25 cellular contexts compared by ENCODE assay signal in the genomic region with DNA sequence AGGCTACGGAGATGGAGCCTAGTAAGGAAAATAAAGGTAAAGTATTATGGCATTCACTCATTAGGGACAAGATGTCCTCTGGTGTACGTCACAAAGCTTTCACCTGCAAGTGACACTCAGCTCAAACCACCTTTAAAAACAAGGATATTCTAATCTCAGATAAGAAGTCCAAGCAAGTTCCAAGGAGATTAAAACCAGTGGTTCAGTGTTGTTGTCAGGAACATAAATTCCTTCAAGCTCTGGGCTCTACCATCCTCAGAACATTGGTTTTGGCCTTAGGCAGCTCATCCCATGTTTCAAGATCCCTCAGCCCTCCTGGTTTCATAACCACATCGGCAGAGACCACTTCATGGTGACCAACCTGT.
"Had no signal": no experiment of that assay in that cellular context is flagged by ENCODE, and none has a peak within 500 bp of the region (broad histone marks: within the 10 kb centered on the region; RNA-seq: fewer than 3 reads in every experiment).

No MANE protein-coding gene starts in this region.

- H3K27me3 ChIP-seq: hepatocyte, left lung, pancreas, spleen, suprapubic skin, tibial artery, upper lobe of right lung had no signal

- H3K27ac ChIP-seq: hepatocyte, left lung, lower lobe of right lung, pancreas, prostate gland, spleen, suprapubic skin, thoracic aorta, tibial artery, upper lobe of right lung had no signal

- ATAC-seq: left colon; lower lobe of right lung; pancreas; right cardiac atrium; sciatic nerve; stimulated activated effector memory CD8-positive, alpha-beta T cell treated with anti-CD3 and anti-CD28 coated beads, Interleukin-12 subunit alpha, Interleukin-12 subunit beta, amount 100 ng/mL, for 72 hours; upper lobe of right lung had no signal

- H2AFZ ChIP-seq: hepatocyte had no signal

- H3K4me1 Mint-ChIP-seq: stimulated activated effector memory CD8-positive, alpha-beta T cell treated with anti-CD3 and anti-CD28 coated beads, Interleukin-12 subunit alpha, Interleukin-12 subunit beta, amount 100 ng/mL, for 72 hours had no signal

- H3K27ac Mint-ChIP-seq: naive B cell; natural killer cell treated with Interleukin-12 subunit alpha and Interleukin-12 subunit beta and Interleukin-15 and Interleukin-18, amount 100 ng/mL, for 72 hours; stimulated activated effector memory CD8-positive, alpha-beta T cell treated with anti-CD3 and anti-CD28 coated beads, Interleukin-12 subunit alpha, Interleukin-12 subunit beta, amount 100 ng/mL, for 72 hours; stimulated activated naive CD8-positive, alpha-beta T cell treated with anti-CD3 and anti-CD28 coated beads, Interleukin-15, Interleukin-2, amounts not matched to agents 100 ng/mL and 50 ng/mL, for 24 hours had no signal

- DNase-seq: kidney; left colon; left lung; lower lobe of right lung; mesenchymal stem cell; naive B cell; nucleus accumbens; pancreas; posterior cingulate gyrus; right cardiac atrium; spleen; stimulated activated CD4-positive, alpha-beta T cell treated with anti-CD3 and anti-CD28 coated beads, Interleukin-4, amount 100 ng/mL, for 24 hours; stimulated activated naive CD4-positive, alpha-beta T cell; tibial artery; upper lobe of right lung had no signal

- H3K4me3 ChIP-seq: hepatocyte, left lung, lower lobe of right lung, pancreas, prostate gland, skin epidermis, spleen, suprapubic skin, thoracic aorta, tibial artery, upper lobe of right lung had no signal

- H3K4me2 ChIP-seq: hepatocyte had no signal

- FAIRE-seq: kidney, pancreas, urothelium cell line had no signal

- H3K4me1 ChIP-seq: prostate gland, upper lobe of right lung had no signal

- H3K79me2 ChIP-seq: hepatocyte had no signal

- H3K36me3 ChIP-seq: left lung, lower lobe of right lung, pancreas, prostate gland, spleen, suprapubic skin, thoracic aorta, tibial artery, upper lobe of right lung had no signal

- H3K9me3 ChIP-seq: left lung, lower lobe of right lung, pancreas, prostate gland, spleen, suprapubic skin, thoracic aorta, tibial artery, upper lobe of right lung had no signal

- H3K4me3 Mint-ChIP-seq: naive B cell; natural killer cell treated with Interleukin-12 subunit alpha and Interleukin-12 subunit beta and Interleukin-15 and Interleukin-18, amount 100 ng/mL, for 72 hours; stimulated activated effector memory CD8-positive, alpha-beta T cell treated with anti-CD3 and anti-CD28 coated beads, Interleukin-12 subunit alpha, Interleukin-12 subunit beta, amount 100 ng/mL, for 72 hours; stimulated activated naive CD8-positive, alpha-beta T cell treated with anti-CD3 and anti-CD28 coated beads, Interleukin-15, Interleukin-2, amounts not matched to agents 100 ng/mL and 50 ng/mL, for 24 hours had no signal

- H3K9me3 Mint-ChIP-seq: naive B cell; natural killer cell treated with Interleukin-12 subunit alpha and Interleukin-12 subunit beta and Interleukin-15 and Interleukin-18, amount 100 ng/mL, for 72 hours; stimulated activated effector memory CD8-positive, alpha-beta T cell treated with anti-CD3 and anti-CD28 coated beads, Interleukin-12 subunit alpha, Interleukin-12 subunit beta, amount 100 ng/mL, for 72 hours; stimulated activated naive CD8-positive, alpha-beta T cell treated with anti-CD3 and anti-CD28 coated beads, Interleukin-15, Interleukin-2, amounts not matched to agents 100 ng/mL and 50 ng/mL, for 24 hours had no signal

- H3K36me3 Mint-ChIP-seq: naive B cell; natural killer cell treated with Interleukin-12 subunit alpha and Interleukin-12 subunit beta and Interleukin-15 and Interleukin-18, amount 100 ng/mL, for 72 hours; stimulated activated effector memory CD8-positive, alpha-beta T cell treated with anti-CD3 and anti-CD28 coated beads, Interleukin-12 subunit alpha, Interleukin-12 subunit beta, amount 100 ng/mL, for 72 hours had no signal
